In the genomic region with DNA sequence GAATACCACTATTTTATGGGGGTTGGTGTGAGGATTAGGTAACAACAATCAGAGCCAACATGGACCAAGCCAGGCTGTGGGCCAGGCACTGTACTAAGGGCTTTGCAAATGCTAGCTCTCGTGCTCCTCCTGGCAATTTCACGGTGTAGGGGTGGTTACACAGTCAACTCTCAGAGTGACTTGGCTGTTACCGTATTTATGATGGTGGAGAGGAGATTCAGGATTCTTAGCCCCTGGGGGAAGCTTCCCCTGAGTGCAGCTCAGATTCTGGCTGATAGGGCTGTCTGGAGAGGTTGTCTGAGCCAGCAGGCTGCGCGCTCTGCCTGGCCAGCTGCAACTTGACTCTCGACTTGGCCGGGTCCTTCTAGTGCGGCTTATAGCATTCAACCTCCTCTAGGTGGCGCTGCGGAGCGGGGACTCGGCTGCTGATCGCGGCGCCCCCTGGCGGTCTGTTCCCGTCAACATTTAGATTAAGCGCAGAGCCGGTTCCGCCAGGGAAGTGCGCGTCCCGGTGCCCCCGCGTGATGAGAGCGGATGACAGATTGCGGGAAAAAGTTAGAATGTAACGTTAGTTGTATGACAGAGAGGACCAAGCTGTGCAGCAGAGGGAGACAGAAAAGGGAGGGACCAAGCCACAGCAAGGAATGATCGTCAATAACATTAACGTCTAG, we compare ENCODE assay signal across 1 cellular context.
TF ChIP-seq lines count a peak whose summit lies in the region.

No MANE protein-coding gene starts in this region.

TF ChIP-seq in IMR-90, 13 proteins besides CTCF, POLR2A, EP300 and RAD21 (continued from another document):
- TF ChIP-seq MAZ (IDR thresholded peaks at IDR 0.05; ENCODE audit: borderline replicate concordance, low read depth, low read length) (peak; percentile 37; the same call in 1 of the 2 replicates), SMC3 (IDR thresholded peaks at IDR 0.05; ENCODE audit: low read depth, low read length) (peak; percentile 96)
